ENCODE assay signal across 14 cellular contexts in genomic region chr9:107249131-107249533, GRCh38. TPM values are rescaled to one million over a fixed set of nuclear protein-coding genes. Genes with fewer than 3 reads are reported as not detected.
DNase-seq lines count a peak whose midpoint lies in the region; ATAC-seq and TF ChIP-seq lines count a peak whose summit lies in the region.
"Had no signal": no experiment of that assay in that cellular context is flagged by ENCODE, and none has a peak within 500 bp of the region (broad histone marks: within the 10 kb centered on the region; RNA-seq: fewer than 3 reads in every experiment).

No MANE protein-coding gene starts in this region.

- no peak for TF ChIP-seq CTCF in nephron (IDR thresholded peaks at IDR 0.05; ENCODE audit: unreplicated experiment in 3 of 3)

- ATAC-seq in left ventricle myocardium superior = no peak
- ATAC-seq: gastroesophageal sphincter, upper lobe of right lung had no signal

- no peaks in the 10 kb centered on the region for H3K27me3 ChIP-seq in NT2/D1 (ENCODE audit: insufficient read depth, insufficient read length)
- H3K27me3 ChIP-seq: gastroesophageal sphincter, upper lobe of right lung had no signal

- peak overlapping the region in 1 of 3 experiments; percentile 29 for H3K4me3 Mint-ChIP-seq in nephron

- H3K4me1 Mint-ChIP-seq in nephron = peaks cover 42% of the 10 kb centered on the region

- H3K36me3 Mint-ChIP-seq in nephron (ENCODE audit: low read depth) = no peaks in the 10 kb centered on the region

- H3K9me3 ChIP-seq in NT2/D1 (ENCODE audit: insufficient read depth, low read length) = no peaks in the 10 kb centered on the region
- H3K9me3 ChIP-seq: gastroesophageal sphincter, upper lobe of right lung had no signal

- no peak overlapping the region for H3K4me3 ChIP-seq in NT2/D1 (ENCODE audit: insufficient read length, low read depth)
- H3K4me3 ChIP-seq: gastroesophageal sphincter, upper lobe of right lung had no signal

- peak overlapping the region; percentile 96 for H3K27ac ChIP-seq in epithelial cell of prostate
- H3K27ac ChIP-seq: gastroesophageal sphincter, upper lobe of right lung, VCaP had no signal

- intact Hi-C loops in left ventricle myocardium superior (cut with micrococcal nuclease) = loop anchor here (10.0 kb wide), 1 partner anchor 86 kb away; no protein-coding TSS in a partner anchor

- no peaks in the 10 kb centered on the region for H3K4me1 ChIP-seq in NT2/D1 (ENCODE audit: insufficient read depth, insufficient read length)
- H3K4me1 ChIP-seq: upper lobe of right lung had no signal

- no peaks in the 10 kb centered on the region for H3K36me3 ChIP-seq in NT2/D1 (ENCODE audit: insufficient read depth, insufficient read length, low read length)
- H3K36me3 ChIP-seq: gastroesophageal sphincter, upper lobe of right lung had no signal

- H3K27me3 Mint-ChIP-seq in nephron (ENCODE audit: low read depth) = peaks cover 4% of the 10 kb centered on the region

- H3K27ac Mint-ChIP-seq in nephron = peak overlapping the region; percentile 78 to 96 (median 79)

- DNase-seq in EL = peak; percentile 66
- DNase-seq in NT2/D1 (ENCODE audit: low read depth, low spot score) = peak; percentile 55
- DNase-seq in epithelial cell of prostate (ENCODE audit: low read depth, low spot score) = no peak
- no peak for DNase-seq in central memory CD4-positive, alpha-beta T cell
- DNase-seq in left ventricle myocardium superior = no peak
- no peak for DNase-seq in Kasumi-1 (lab: John Stamatoyannopoulos, UW)
- no peak for DNase-seq in activated CD4-positive, alpha-beta T cell treated with anti-CD3 and anti-CD28 coated beads, Interleukin-2, amount 50 U/mL, for 4 hours
- DNase-seq: C1 segment of cervical spinal cord, KBM-7, RPMI8226, upper lobe of right lung had no signal

- H3K9ac ChIP-seq in NT2/D1 (ENCODE audit: insufficient read length, low read depth) = no peak overlapping the region

- H3K9me3 Mint-ChIP-seq in nephron = no peaks in the 10 kb centered on the region

RNA-seq across cellular contexts. Expression of gene RAD23B, which starts 33.9 kb away (rescaled TPM):
- total RNA-seq in left ventricle myocardium superior = 104 TPM

Comparison
In these comparisons a context has a peak if more than half of its experiments do, and no peak if none do; other contexts are left out.
1. DNase-seq: peak in EL (single experiment) and NT2/D1 (single experiment); none in epithelial cell of prostate (single experiment), central memory CD4-positive, alpha-beta T cell (single experiment), left ventricle myocardium superior (single experiment), Kasumi-1 (0 of 2) and activated CD4-positive, alpha-beta T cell treated with anti-CD3 and anti-CD28 coated beads, Interleukin-2, amount 50 U/mL, for 4 hours (0 of 2).